ENCODE assay signal across 8 cellular contexts in genomic region chr3:133805702-133806475, GRCh38. TPM values are rescaled to one million over a fixed set of nuclear protein-coding genes. Genes with fewer than 3 reads are reported as not detected.
DNase-seq lines count a peak whose midpoint lies in the region; ATAC-seq and TF ChIP-seq lines count a peak whose summit lies in the region.

SRPRB (plus strand) TSS chr3:133805815; CDS start chr3:133805849, 34 bp downstream.

- H3K4me3 ChIP-seq in Jurkat, Clone E6-1 (ENCODE audit: low read length) = peak within 1 kb of the TSS; percentile 84
- H3K4me3 ChIP-seq in PC-3 (ENCODE audit: low read length) (peak within 1 kb of the TSS; percentile 93), mucosa of rectum (ENCODE audit: low read length in 2 of 2) (peak within 1 kb of the TSS; percentile 94)

- H3K9me2 ChIP-seq in PC-3 (replicated peaks; ENCODE audit: low read length) = no peaks in the 10 kb centered on the region

- no peaks in the 10 kb centered on the region for H3F3A ChIP-seq in PC-3 (ENCODE audit: low read length, unreplicated experiment)

- intact Hi-C loops in PC-3 (cut with micrococcal nuclease) = loop anchor here (2.0 to 5.0 kb wide), 3 partner anchors 144 to 361 kb away; partner anchors contain the start of genes CDV3 and TOPBP1

- H3K9ac ChIP-seq in PC-3 (ENCODE audit: low read length) = peak within 1 kb of the TSS; percentile 88
- peak within 1 kb of the TSS; percentile 60 to 71 for H3K9ac ChIP-seq in mucosa of rectum (ENCODE audit: low read depth in 1 of 2, low read length in 2 of 2)

- peak; percentile 77 for TF ChIP-seq POLR2A in erythroblast (IDR thresholded peaks at IDR 0.05; ENCODE audit: low read length)

- H3K36me3 ChIP-seq in PC-3 (ENCODE audit: low read depth, low read length) (peaks cover 14% of the 10 kb centered on the region), mucosa of rectum (ENCODE audit: control insufficient read depth in 2 of 2, insufficient read depth in 2 of 2, low read length in 2 of 2) (peaks cover 4 to 12% of the 10 kb centered on the region in 2 donors)

- no peak for TF ChIP-seq CTCF in PC-3 (conservative IDR thresholded peaks at IDR 0.05; ENCODE audit: low read depth, low read length)

- peak within 1 kb of the TSS; percentile 91 for H2AFZ ChIP-seq in PC-3 (ENCODE audit: low read length)

- H4K20me1 ChIP-seq in PC-3 (ENCODE audit: low read length) = no peaks in the 10 kb centered on the region

- H3K79me2 ChIP-seq in PC-3 (ENCODE audit: low read length) = peaks cover 30% of the 10 kb centered on the region

- no peaks in the 10 kb centered on the region for H3K27me3 ChIP-seq in PC-3 (ENCODE audit: low read length)
- no peaks in the 10 kb centered on the region for H3K27me3 ChIP-seq in mucosa of rectum (ENCODE audit: control insufficient read depth in 2 of 2, insufficient read depth in 2 of 2, low read length in 2 of 2)

- POLR2A ChIA-PET in PC-3 (lab: Charles Lee; ENCODE audit: unreplicated experiment) = no interaction called here

- ATAC-seq in GM21717 (IDR thresholded peaks at IDR 0.05; ENCODE audit: unreplicated experiment) = peak; percentile 97
- ATAC-seq in PC-3 = peak; percentile 98

- peak within 1 kb of the TSS; percentile 47 for H3K27ac ChIP-seq in PC-3 (ENCODE audit: low read length)
- H3K27ac ChIP-seq in mucosa of rectum (ENCODE audit: low read depth in 2 of 2, low read length in 2 of 2) = peak within 1 kb of the TSS; percentile 35 to 71

- CTCF ChIA-PET in PC-3 (lab: Charles Lee) = no interaction called here

- peak within 1 kb of the TSS; percentile 97 for H3K4me2 ChIP-seq in PC-3 (ENCODE audit: low read length)

- peak; percentile 94 for DNase-seq in DMS53 (lab: John Stamatoyannopoulos, UW)
- peak; percentile 93 for DNase-seq in Jurkat, Clone E6-1 (ENCODE audit: low read depth, low spot score)
- peak; percentile 36 for DNase-seq in PC-3
- DNase-seq in activated T-cell treated with anti-CD3 and anti-CD28 coated beads for 48 hours (ENCODE audit: low read depth) = peak; percentile 92
- peak; percentile 94 to 96 for DNase-seq in erythroblast (lab: John Stamatoyannopoulos, UW)
- DNase-seq in stimulated activated CD8-positive, alpha-beta memory T cell treated with anti-CD3 and anti-CD28 coated beads, Interleukin-4, amount 100 ng/mL, for 4 hours (ENCODE audit: low read depth in 2 of 2, low spot score in 1 of 2) = peak; percentile 92 to 94

- BruUV-seq in PC-3 (replicated peaks; lab: Mats Ljungman, UMichigan) = TSS peak; percentile 44

- H3K4me1 ChIP-seq in PC-3 (ENCODE audit: insufficient read depth, low read length) (peaks cover 10% of the 10 kb centered on the region), mucosa of rectum (ENCODE audit: control insufficient read depth in 2 of 2, insufficient read depth in 2 of 2, low read length in 2 of 2) (peaks cover 2 to 12% of the 10 kb centered on the region in 2 donors)

- H3K9me3 ChIP-seq in PC-3 (ENCODE audit: low read length) (no peaks in the 10 kb centered on the region), mucosa of rectum (ENCODE audit: control insufficient read depth in 2 of 2, low read length in 2 of 2) (no peaks in the 10 kb centered on the region)

RNA-seq across cellular contexts. Expression of gene SRPRB, which starts in this region (rescaled TPM):
- polyA plus RNA-seq in Jurkat, Clone E6-1 (2012; ENCODE audit: insufficient read depth, insufficient read length) = 61.1 TPM
- total RNA-seq in PC-3 (2014; rRNA removed) = 41.1 and 43.4 TPM in 2 replicates

Comparison
In these comparisons a context has a peak if more than half of its experiments do, and no peak if none do; other contexts are left out.
1. Peak in every context shown above with its lines: DNase-seq, ATAC-seq, H3K4me3 ChIP-seq and H3K27ac ChIP-seq.
2. DNase-seq: peak in every context shown above with its lines; median percentile 95 in erythroblast; 94 in DMS53; 93 in Jurkat, Clone E6-1; 93 in stimulated activated CD8-positive, alpha-beta memory T cell treated with anti-CD3 and anti-CD28 coated beads, Interleukin-4, amount 100 ng/mL, for 4 hours; 92 in activated T-cell treated with anti-CD3 and anti-CD28 coated beads for 48 hours; 36 in PC-3.